In the genomic region with DNA sequence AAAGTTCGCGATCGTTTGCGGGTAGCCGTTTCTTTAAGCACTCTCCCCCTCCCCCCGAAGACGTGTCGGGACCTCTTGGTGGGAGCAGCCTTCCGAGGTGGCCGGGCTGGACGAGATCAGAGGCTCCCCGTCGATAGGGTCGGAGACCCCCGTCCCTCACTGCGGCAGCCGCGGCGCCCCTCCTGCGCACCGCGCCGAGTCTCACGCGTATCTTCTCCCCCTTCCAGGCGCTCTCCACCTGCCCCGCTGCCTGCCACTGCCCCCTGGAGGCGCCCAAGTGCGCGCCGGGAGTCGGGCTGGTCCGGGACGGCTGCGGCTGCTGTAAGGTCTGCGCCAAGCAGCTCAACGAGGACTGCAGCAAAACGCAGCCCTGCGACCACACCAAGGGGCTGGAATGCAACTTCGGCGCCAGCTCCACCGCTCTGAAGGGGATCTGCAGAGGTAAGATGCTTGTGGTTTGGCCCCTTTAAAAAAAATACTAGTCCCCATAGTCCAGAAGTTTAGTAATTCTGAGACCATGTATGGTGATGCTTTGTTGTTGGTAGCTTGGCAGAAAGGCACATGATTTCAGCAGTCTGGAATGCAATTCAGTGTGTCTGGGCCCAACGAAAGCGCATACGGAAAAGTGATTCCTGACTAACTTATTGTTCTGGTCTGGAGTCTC, we compare ENCODE assay signal across 8 cellular contexts. TPM values are rescaled to one million over a fixed set of nuclear protein-coding genes. Genes with fewer than 3 reads are reported as not detected.
DNase-seq lines count a peak whose midpoint lies in the region; ATAC-seq lines count a peak whose summit lies in the region.

No MANE protein-coding gene starts in this region.

- no peaks in the 10 kb centered on the region for H3K36me3 Mint-ChIP-seq in activated CD4-positive, alpha-beta T cell treated with anti-CD3 and anti-CD28 coated beads, Interleukin-2, amount 10 ng/mL, durations not matched to agents 7 days and 5 days (ENCODE audit: low read depth)

- H3K9me3 ChIP-seq in effector memory CD4-positive, alpha-beta T cell (ENCODE audit: control insufficient read depth, low read length), result no peaks in the 10 kb centered on the region

- peak overlapping the region; percentile 71 for H3K4me3 Mint-ChIP-seq in activated CD4-positive, alpha-beta T cell treated with anti-CD3 and anti-CD28 coated beads, Interleukin-2, amount 10 ng/mL, durations not matched to agents 7 days and 5 days
- H3K4me3 Mint-ChIP-seq in stimulated activated naive CD8-positive, alpha-beta T cell treated with anti-CD3 and anti-CD28 coated beads, Interleukin-15, amount 100 ng/mL, for 72 hours, result peak overlapping the region; percentile 85 to 96

- no peak overlapping the region for H3K27ac ChIP-seq in effector memory CD4-positive, alpha-beta T cell (ENCODE audit: insufficient read depth, low read length, poor library complexity, severe bottlenecking)

- CTCF ChIA-PET in activated CD4-positive, alpha-beta T cell treated with anti-CD3 and anti-CD28 coated beads, Interleukin-2, amount 10 ng/mL, durations not matched to agents 7 days and 5 days (lab: Charles Lee), result interaction anchor here (0.5 to 1.2 kb wide), 8 partner anchors 9 to 1279 kb away, joined by 3 to 7 read pairs (median 4); no protein-coding TSS in a partner anchor

- peaks cover 21% of the 10 kb centered on the region for H3K4me1 Mint-ChIP-seq in activated CD4-positive, alpha-beta T cell treated with anti-CD3 and anti-CD28 coated beads, Interleukin-2, amount 10 ng/mL, durations not matched to agents 7 days and 5 days
- peaks cover 39% of the 10 kb centered on the region for H3K4me1 Mint-ChIP-seq in stimulated activated naive CD8-positive, alpha-beta T cell treated with anti-CD3 and anti-CD28 coated beads, Interleukin-15, amount 100 ng/mL, for 72 hours

- ATAC-seq in stimulated activated naive CD8-positive, alpha-beta T cell treated with anti-CD3 and anti-CD28 coated beads, Interleukin-15, amount 100 ng/mL, for 72 hours, result peak; percentile 69
- ATAC-seq in HG03108 (IDR thresholded peaks at IDR 0.05; ENCODE audit: unreplicated experiment), result no peak

- H3K27ac Mint-ChIP-seq in activated CD4-positive, alpha-beta T cell treated with anti-CD3 and anti-CD28 coated beads, Interleukin-2, amount 10 ng/mL, durations not matched to agents 7 days and 5 days, result no peak overlapping the region
- H3K27ac Mint-ChIP-seq in stimulated activated naive CD8-positive, alpha-beta T cell treated with anti-CD3 and anti-CD28 coated beads, Interleukin-15, amount 100 ng/mL, for 72 hours, result peak overlapping the region; percentile 69 to 76

- H3K4me1 ChIP-seq in effector memory CD4-positive, alpha-beta T cell (ENCODE audit: control insufficient read depth, insufficient read depth, low read length, poor library complexity, severe bottlenecking), result peaks cover 15% of the 10 kb centered on the region

- peak; percentile 50 for DNase-seq in activated CD4-positive, alpha-beta T cell treated with anti-CD3 and anti-CD28 coated beads, Interleukin-2, amount 10 ng/mL, durations not matched to agents 7 days and 5 days
- DNase-seq in activated CD4-positive, alpha-beta T cell treated with anti-CD3 and anti-CD28 coated beads for 4 hours, result no peak
- DNase-seq in HuH-7.5 (ENCODE audit: low spot score), result peak; percentile 83
- DNase-seq in SW480 (ENCODE audit: low spot score), result peak; percentile 70
- DNase-seq in effector memory CD4-positive, alpha-beta T cell, result no peak
- peak; percentile 53 for DNase-seq in medulla oblongata (ENCODE audit: extremely low spot score)
- peak; percentile 66 to 69 for DNase-seq in stimulated activated naive CD8-positive, alpha-beta T cell treated with anti-CD3 and anti-CD28 coated beads, Interleukin-15, amount 100 ng/mL, for 72 hours

- H3K4me3 ChIP-seq in effector memory CD4-positive, alpha-beta T cell (ENCODE audit: insufficient read depth, low read depth, low read length, poor library complexity, severe bottlenecking), result peak overlapping the region; percentile 18

- H3K27me3 Mint-ChIP-seq in activated CD4-positive, alpha-beta T cell treated with anti-CD3 and anti-CD28 coated beads, Interleukin-2, amount 10 ng/mL, durations not matched to agents 7 days and 5 days, result peaks cover 72% of the 10 kb centered on the region
- peaks cover 73% of the 10 kb centered on the region for H3K27me3 Mint-ChIP-seq in stimulated activated naive CD8-positive, alpha-beta T cell treated with anti-CD3 and anti-CD28 coated beads, Interleukin-15, amount 100 ng/mL, for 72 hours

- H3K9me3 Mint-ChIP-seq in activated CD4-positive, alpha-beta T cell treated with anti-CD3 and anti-CD28 coated beads, Interleukin-2, amount 10 ng/mL, durations not matched to agents 7 days and 5 days, result no peaks in the 10 kb centered on the region
- no peaks in the 10 kb centered on the region for H3K9me3 Mint-ChIP-seq in stimulated activated naive CD8-positive, alpha-beta T cell treated with anti-CD3 and anti-CD28 coated beads, Interleukin-15, amount 100 ng/mL, for 72 hours

- POLR2A ChIA-PET in activated CD4-positive, alpha-beta T cell treated with anti-CD3 and anti-CD28 coated beads, Interleukin-2, amount 10 ng/mL, durations not matched to agents 7 days and 5 days (lab: Charles Lee), result no interaction called here

- peaks cover 19% of the 10 kb centered on the region for H3K27me3 ChIP-seq in effector memory CD4-positive, alpha-beta T cell (replicated peaks; ENCODE audit: control insufficient read depth, insufficient read depth, low read length, poor library complexity, severe bottlenecking)

- H3K36me3 ChIP-seq in effector memory CD4-positive, alpha-beta T cell (ENCODE audit: control insufficient read depth, insufficient read depth, low read length), result no peaks in the 10 kb centered on the region

RNA-seq across cellular contexts. Expression of gene CCN1, which starts 0.7 kb away (rescaled TPM):
- total RNA-seq in activated CD4-positive, alpha-beta T cell treated with anti-CD3 and anti-CD28 coated beads, Interleukin-2, amount 10 ng/mL, durations not matched to agents 7 days and 5 days, result not detected

Comparison
In these comparisons a context has a peak if more than half of its experiments do, and no peak if none do; other contexts are left out.
1. DNase-seq: peak in activated CD4-positive, alpha-beta T cell treated with anti-CD3 and anti-CD28 coated beads, Interleukin-2, amount 10 ng/mL, durations not matched to agents 7 days and 5 days (single experiment), HuH-7.5 (single experiment), SW480 (single experiment), medulla oblongata (single experiment) and stimulated activated naive CD8-positive, alpha-beta T cell treated with anti-CD3 and anti-CD28 coated beads, Interleukin-15, amount 100 ng/mL, for 72 hours (2 of 2); none in activated CD4-positive, alpha-beta T cell treated with anti-CD3 and anti-CD28 coated beads for 4 hours (0 of 2) and effector memory CD4-positive, alpha-beta T cell (0 of 3).